Comparison of ENCODE assay signal across 26 cellular contexts in genomic region chr10:103215601-103216000, GRCh38. TPM values are rescaled to one million over a fixed set of nuclear protein-coding genes. Genes with fewer than 3 reads are reported as not detected.
DNase-seq lines count a peak whose midpoint lies in the region; ATAC-seq, FAIRE-seq and TF ChIP-seq lines count a peak whose summit lies in the region.
"Had no signal": no experiment of that assay in that cellular context is flagged by ENCODE, and none has a peak within 500 bp of the region (broad histone marks: within the 10 kb centered on the region; RNA-seq: fewer than 3 reads in every experiment).

No MANE protein-coding gene starts in this region.

- no peaks in the 10 kb centered on the region for H3K4me1 Mint-ChIP-seq in CD8-positive, alpha-beta memory T cell
- H3K4me1 Mint-ChIP-seq: CD4-positive, CD25-positive, alpha-beta regulatory T cell had no signal

- TF ChIP-seq CTCF in HEK293 (tag by site-specific recombination; IDR thresholded peaks at IDR 0.05) = no peak
- TF ChIP-seq CTCF in H1 (IDR thresholded peaks at IDR 0.05; ENCODE audit: control extremely low read depth in 1 of 3, insufficient read depth in 1 of 3, low read depth in 1 of 3, low read length in 3 of 3) = no peak
- no peak for TF ChIP-seq CTCF in sigmoid colon (IDR thresholded peaks at IDR 0.05)

- H3K23ac ChIP-seq in H1 (ENCODE audit: insufficient read length) = no peak overlapping the region
- no peak overlapping the region for H3K23ac ChIP-seq in trophoblast cell (ENCODE audit: low read length)

- H2BK5ac ChIP-seq in H1 (ENCODE audit: low read depth, low read length) = peak overlapping the region; percentile 48; the same call in 1 of the 2 replicates
- H2BK5ac ChIP-seq in trophoblast cell (ENCODE audit: low read depth, low read length, poor library complexity) = peak overlapping the region; percentile 90

- no peak overlapping the region for H4K12ac ChIP-seq in trophoblast cell (ENCODE audit: low read depth, low read length)

- no peak overlapping the region for H4K8ac ChIP-seq in H1 (ENCODE audit: extremely low read depth, insufficient read depth, low read length)
- peak overlapping the region; percentile 16 for H4K8ac ChIP-seq in trophoblast cell (ENCODE audit: low read depth, low read length)

- H3K4me2 ChIP-seq in H1 (ENCODE audit: insufficient read depth in 1 of 2, low read depth in 2 of 2, low read length in 2 of 2) = no peak overlapping the region
- H3K4me2 ChIP-seq in trophoblast cell (ENCODE audit: low read length) = no peak overlapping the region
- H3K4me2 ChIP-seq: BLaER1 had no signal

- H4K20me1 ChIP-seq in H1 (replicated peaks in 1 of 2; ENCODE audit: control insufficient read depth in 1 of 2, insufficient read depth in 2 of 2, low read length in 2 of 2) = no peaks in the 10 kb centered on the region
- H4K20me1 ChIP-seq: BLaER1 had no signal

- CTCF ChIA-PET in HEK293 (lab: Yijun Ruan, JAX) (no interaction called here), H1 (lab: Charles Lee; ENCODE audit: partially characterized antibody) (interaction anchor here (0.9 to 2.1 kb wide), 2 partner anchors 23 to 25 kb away, joined by 4 to 6 read pairs; no protein-coding TSS in a partner anchor)
- CTCF ChIA-PET in CD8-positive, alpha-beta memory T cell (lab: Charles Lee) = no interaction called here

- H2BK12ac ChIP-seq in H1 (ENCODE audit: low read depth, low read length) (peak overlapping the region; percentile 35; the same call in 1 of the 2 replicates), trophoblast cell (ENCODE audit: low read length) (peak overlapping the region; percentile 87)

- H3K9me3 ChIP-seq in HEK293 (ENCODE audit: control insufficient read depth, insufficient read depth, low read depth, low read length) = no peaks in the 10 kb centered on the region
- no peaks in the 10 kb centered on the region; a peak in 1 of 4 replicates for H3K9me3 ChIP-seq in H1 (ENCODE audit: insufficient read depth in 2 of 2, low read depth in 1 of 2, low read length in 1 of 2)
- no peaks in the 10 kb centered on the region for H3K9me3 ChIP-seq in trophoblast cell (ENCODE audit: insufficient read depth, low read depth, low read length)
- H3K9me3 ChIP-seq in CD8-positive, alpha-beta memory T cell (ENCODE audit: low read length) = no peaks in the 10 kb centered on the region
- H3K9me3 ChIP-seq in sigmoid colon = peaks cover 0 to 6% (median 0%) of the 10 kb centered on the region in 4 donors

- no peak for TF ChIP-seq RAD21 in H1 (IDR thresholded peaks at IDR 0.05 in 1 of 2, conservative IDR thresholded peaks at IDR 0.05 in 1 of 2; ENCODE audit: low read depth in 2 of 2, low read length in 2 of 2)

- no peaks in the 10 kb centered on the region for H3K4me1 ChIP-seq in HEK293 (ENCODE audit: control insufficient read depth, insufficient read depth, low read length)
- H3K4me1 ChIP-seq in H1 (replicated peaks in 1 of 4; ENCODE audit: control insufficient read depth in 3 of 4, insufficient read depth in 4 of 4, low read length in 3 of 4) = peaks cover 0 to 3% (median 1%) of the 10 kb centered on the region in 4 experiments; a peak in 2 of 7 replicates
- H3K4me1 ChIP-seq in trophoblast cell (ENCODE audit: control insufficient read depth in 1 of 2, insufficient read depth in 2 of 2, low read length in 2 of 2) = peaks cover 4 to 8% of the 10 kb centered on the region in 2 experiments
- no peaks in the 10 kb centered on the region for H3K4me1 ChIP-seq in CD8-positive, alpha-beta memory T cell (ENCODE audit: insufficient read depth, low read length)
- H3K4me1 ChIP-seq in sigmoid colon = peaks cover 0 to 14% (median 7%) of the 10 kb centered on the region in 4 donors
- H3K4me1 ChIP-seq: BLaER1 had no signal

- intact Hi-C loops in sigmoid colon (cut with DNase I) = no loop called here

- 84% methylated on average over 5 of the region's 5 CpGs; no CpG with 5 or more reads in 1 of the 2 experiments for WGBS in H1 (ENCODE audit: extremely low coverage in 1 of 2, insufficient coverage in 1 of 2, insufficient read length in 1 of 2, insufficient replicate concordance in 2 of 2, low coverage in 1 of 2, low lambda C conversion rate in 2 of 2, missing lambda C conversion rate in 1 of 2), 2 experiments
- no CpG with 5 or more reads among the region's 5 CpGs for WGBS in trophoblast cell (ENCODE audit: extremely low coverage, insufficient coverage, insufficient read length)
- 93 to 96% methylated on average over 5 of the region's 5 CpGs for WGBS in sigmoid colon, 2 donors

- H2BK120ac ChIP-seq in H1 (replicated peaks; ENCODE audit: low read depth, low read length) (no peak overlapping the region), trophoblast cell (ENCODE audit: insufficient read depth, low read length, poor library complexity) (peak overlapping the region; percentile 78)

- POLR2A ChIA-PET in HEK293 (lab: Yijun Ruan, JAX) (no interaction called here), H1 (lab: Charles Lee; ENCODE audit: partially characterized antibody) (interaction anchor here (0.9 to 2.9 kb wide), 3 partner anchors 13 to 22 kb away, joined by 3 to 15 read pairs (median 4); partner anchors contain the start of gene NT5C2)
- POLR2A ChIA-PET in CD8-positive, alpha-beta memory T cell (lab: Charles Lee) = no interaction called here

- H3K79me2 ChIP-seq in H1 (ENCODE audit: control insufficient read depth in 1 of 2, insufficient read depth in 2 of 2, low read length in 2 of 2) (no peaks in the 10 kb centered on the region), trophoblast cell (ENCODE audit: control insufficient read depth, insufficient read depth, low read length, poor library complexity) (no peaks in the 10 kb centered on the region)

- H3K27me3 ChIP-seq in H1 (replicated peaks in 1 of 4; ENCODE audit: control insufficient read depth in 3 of 4, extremely low read depth in 1 of 4, insufficient read depth in 3 of 4, low read length in 3 of 4) = no peaks in the 10 kb centered on the region
- H3K27me3 ChIP-seq in trophoblast cell (ENCODE audit: insufficient read depth, low read length) = no peaks in the 10 kb centered on the region
- H3K27me3 ChIP-seq in CD8-positive, alpha-beta memory T cell (ENCODE audit: insufficient read depth, low read length, poor library complexity, severe bottlenecking) = no peaks in the 10 kb centered on the region
- no peaks in the 10 kb centered on the region for H3K27me3 ChIP-seq in sigmoid colon
- H3K27me3 ChIP-seq: BLaER1, SJCRH30 had no signal

- no peak overlapping the region for H3K27ac Mint-ChIP-seq in CD8-positive, alpha-beta memory T cell

- H3K36me3 Mint-ChIP-seq in CD8-positive, alpha-beta memory T cell = peaks cover 0 to 27% (median 4%) of the 10 kb centered on the region in 3 donors
- H3K36me3 Mint-ChIP-seq: CD4-positive, CD25-positive, alpha-beta regulatory T cell had no signal

- no peak overlapping the region for H2BK20ac ChIP-seq in H1 (ENCODE audit: low read length)

- H3K14ac ChIP-seq in H1 (ENCODE audit: insufficient read length) (no peak overlapping the region), trophoblast cell (ENCODE audit: low read length) (peak overlapping the region; percentile 76)

- no peaks in the 10 kb centered on the region; a peak in 1 of 3 replicates for H3K36me3 ChIP-seq in HEK293 (ENCODE audit: control insufficient read depth in 2 of 2, insufficient read depth in 1 of 2, low read length in 2 of 2)
- no peaks in the 10 kb centered on the region for H3K36me3 ChIP-seq in H1 (ENCODE audit: control insufficient read depth in 2 of 4, insufficient read depth in 4 of 4, low read length in 3 of 4)
- no peaks in the 10 kb centered on the region for H3K36me3 ChIP-seq in trophoblast cell (ENCODE audit: control insufficient read depth in 1 of 2, insufficient read depth in 2 of 2, low read length in 2 of 2)
- no peaks in the 10 kb centered on the region for H3K36me3 ChIP-seq in CD8-positive, alpha-beta memory T cell (ENCODE audit: insufficient read depth, low read length)
- no peaks in the 10 kb centered on the region for H3K36me3 ChIP-seq in sigmoid colon
- H3K36me3 ChIP-seq: BLaER1, SJCRH30 had no signal

- ATAC-seq in HG03432 (IDR thresholded peaks at IDR 0.05; ENCODE audit: unreplicated experiment) = no peak
- ATAC-seq: GM12878, HepG2, K562 had no signal

- no peak for TF ChIP-seq EP300 in H1 (IDR thresholded peaks at IDR 0.05; ENCODE audit: borderline replicate concordance in 1 of 2, low read depth in 2 of 2, low read length in 2 of 2)
- TF ChIP-seq EP300 in sigmoid colon (IDR thresholded peaks at IDR 0.05) = no peak

- H2AFZ ChIP-seq in H1 (ENCODE audit: low read length) (no peak overlapping the region), trophoblast cell (ENCODE audit: insufficient read depth, low read length, poor library complexity) (peak overlapping the region; percentile 47)

- H2AK5ac ChIP-seq in H1 (ENCODE audit: low read depth, low read length) = peak overlapping the region; percentile 65
- H2AK5ac ChIP-seq in trophoblast cell (ENCODE audit: low read length) = peak overlapping the region; percentile 64

- H3K9ac ChIP-seq in H1 (replicated peaks in 1 of 4; ENCODE audit: extremely low read depth in 1 of 4, low read depth in 3 of 4, low read length in 3 of 4) (no peak overlapping the region), trophoblast cell (ENCODE audit: low read length) (no peak overlapping the region)
- H3K9ac ChIP-seq: BLaER1 had no signal

- H3K4me3 ChIP-seq in HEK293 (ENCODE audit: low read depth, low read length) (no peak overlapping the region), H1 (ENCODE audit: extremely low read depth in 1 of 4, insufficient read depth in 2 of 4, low read depth in 3 of 4, low read length in 4 of 4) (no peak overlapping the region), trophoblast cell (ENCODE audit: low read depth, low read length) (no peak overlapping the region), sigmoid colon (no peak overlapping the region)
- no peak overlapping the region for H3K4me3 ChIP-seq in CD8-positive, alpha-beta memory T cell (ENCODE audit: low read length)
- H3K4me3 ChIP-seq: BLaER1, GM12878, K562, SJCRH30 had no signal

- H4K5ac ChIP-seq in H1 (ENCODE audit: insufficient read length, low read depth, low read length) = no peak overlapping the region

- H2BK15ac ChIP-seq in H1 (ENCODE audit: low read length) = no peak overlapping the region

- no peaks in the 10 kb centered on the region for H3K23me2 ChIP-seq in H1 (ENCODE audit: low read depth, low read length)

- peaks cover 0 to 17% (median 12%) of the 10 kb centered on the region in 5 donors for H3K9me3 Mint-ChIP-seq in CD8-positive, alpha-beta memory T cell

- H3K27ac ChIP-seq in HEK293 (ENCODE audit: extremely low read depth, low read depth, low read length) = no peak overlapping the region
- H3K27ac ChIP-seq in H1 (ENCODE audit: low read depth, low read length) = no peak overlapping the region
- peak overlapping the region; percentile 79 for H3K27ac ChIP-seq in trophoblast cell (ENCODE audit: low read depth, low read length)
- no peak overlapping the region for H3K27ac ChIP-seq in CD8-positive, alpha-beta memory T cell (ENCODE audit: low read depth, low read length)
- H3K27ac ChIP-seq in sigmoid colon = no peak overlapping the region
- H3K27ac ChIP-seq: BLaER1, SJCRH30 had no signal

- no peak overlapping the region for H3K56ac ChIP-seq in H1 (replicated peaks; ENCODE audit: insufficient read length, low read depth, low read length)

- H3K79me1 ChIP-seq in H1 (ENCODE audit: low read depth, low read length) (no peaks in the 10 kb centered on the region), trophoblast cell (ENCODE audit: low read length) (peaks cover 8% of the 10 kb centered on the region)

- H3K4ac ChIP-seq in H1 (replicated peaks; ENCODE audit: insufficient read length, low read depth, low read length) = no peak overlapping the region
- peak overlapping the region; percentile 40 for H3K4ac ChIP-seq in trophoblast cell (ENCODE audit: low read depth, low read length)

- peaks cover 2 to 12% of the 10 kb centered on the region in 2 donors for H3K27me3 Mint-ChIP-seq in CD8-positive, alpha-beta memory T cell

- H4K91ac ChIP-seq in H1 (replicated peaks; ENCODE audit: insufficient read length, low read length) (no peak overlapping the region), trophoblast cell (ENCODE audit: low read depth, low read length) (peak overlapping the region; percentile 83)

- no peak overlapping the region for H3K4me3 Mint-ChIP-seq in CD8-positive, alpha-beta memory T cell
- H3K4me3 Mint-ChIP-seq: CD4-positive, CD25-positive, alpha-beta regulatory T cell had no signal

- DNase-seq in H1 (ENCODE audit: low read depth in 1 of 2, low spot score in 2 of 2) = no peak
- no peak for DNase-seq in trophoblast cell
- no peak for DNase-seq in SHP77 (lab: John Stamatoyannopoulos, UW)
- no peak for DNase-seq in CD8-positive, alpha-beta memory T cell
- no peak for DNase-seq in sigmoid colon
- DNase-seq: CD4-positive, CD25-positive, alpha-beta regulatory T cell; DMS53; Kasumi-1; NCI-H1092 treated with DMSO at 0.1 percent for 48 hours; NCI-H1436; NCI-H187 treated with DMSO at 0.1 percent for 48 hours; NCI-H2171 treated with DMSO at 0.1 percent for 48 hours; NCI-H345; NCI-H524 treated with DMSO at 0.1 percent for 48 hours; NCI-H774; SJCRH30 had no signal

- peak; percentile 88 for FAIRE-seq in G401.6 (lab: Jason Lieb, UNC)
- FAIRE-seq in H1 (lab: Jason Lieb, UNC) = no peak
- FAIRE-seq: D721Med, GM12878, K562 had no signal

- TF ChIP-seq POLR2A in H1 (IDR thresholded peaks at IDR 0.05; ENCODE audit: control extremely low read depth in 1 of 2, low read depth in 2 of 2, low read length in 2 of 2) (no peak), sigmoid colon (IDR thresholded peaks at IDR 0.05) (no peak)

- H3K18ac ChIP-seq in H1 (ENCODE audit: extremely low read depth, low read length) (no peak overlapping the region), trophoblast cell (ENCODE audit: low read length) (peak overlapping the region; percentile 94)

RNA-seq across cellular contexts. Expression of gene NT5C2, which starts 22.5 kb away (rescaled TPM):
- total RNA-seq in H1 (2021; fragmentation: NEBNext Ultra II Directional; extraction: Animal tissue kit (Norgen Biotek cat#: 25700)) = 84.2 and 106 TPM in 2 replicates
- 29.4 and 35.2 TPM in 2 replicates for polyA plus RNA-seq in H1 (2011; rRNA removed)
- 37.8 TPM for polyA plus RNA-seq in H1 (2011; cell fraction: cytosol; rRNA removed)
- polyA plus RNA-seq in H1 (2011; cell fraction: nucleus; rRNA removed) = 26.9 TPM
- polyA plus RNA-seq in H1 (2012, experiment 1 of 2) = 26.4 to 80.7 TPM (median 34.4 TPM) in 4 replicates
- 6.6 TPM for polyA plus RNA-seq in H1 (2012, experiment 2 of 2)
- polyA plus RNA-seq in H1 (2013, experiment 1 of 2) = 46.5 TPM
- 43.0 TPM for polyA plus RNA-seq in H1 (2013, experiment 2 of 2)
- 40.1 and 47.7 TPM in 2 replicates for polyA minus RNA-seq in H1 (2011; rRNA and poly(A)+ RNA removed)
- polyA minus RNA-seq in H1 (2011; cell fraction: cytosol; rRNA and poly(A)+ RNA removed) = 23.6 TPM
- polyA minus RNA-seq in H1 (2011; cell fraction: nucleus; rRNA and poly(A)+ RNA removed) = 40.6 TPM
- 62.0 and 62.9 TPM in 2 replicates for polyA plus RNA-seq in trophoblast cell (2013)
- 10 to 100 TPM; 45.9 to 49.7 TPM for total RNA-seq in CD8-positive, alpha-beta memory T cell
- polyA plus RNA-seq in CD8-positive, alpha-beta memory T cell = 59.8 TPM
- total RNA-seq in sigmoid colon = 10 to 100 TPM; 37.7 to 51.4 (median 46.9) TPM
- polyA plus RNA-seq in sigmoid colon = 10 to 100 TPM; 49.2 to 61.5 (median 53.1) TPM

RNA-seq across cellular contexts. Expression of gene RPEL1, which starts 30.1 kb away (rescaled TPM):
- not detected in 2 replicates for total RNA-seq in H1 (2021; fragmentation: NEBNext Ultra II Directional; extraction: Animal tissue kit (Norgen Biotek cat#: 25700))
- polyA plus RNA-seq in H1 (2011; rRNA removed) (0.12 and 0.13 TPM in 2 replicates), sigmoid colon (under 1 TPM in 1 of 3 donors, not detected in 2; 0.03 TPM)
- polyA plus RNA-seq in H1 (2011; cell fraction: cytosol; rRNA removed) = 0.03 TPM
- 0.04 TPM for polyA plus RNA-seq in H1 (2011; cell fraction: nucleus; rRNA removed)
- 0.08 to 0.11 TPM (median 0.08 TPM) in 3 of 4 replicates, not detected in the other for polyA plus RNA-seq in H1 (2012, experiment 1 of 2)
- not detected for polyA plus RNA-seq in H1 (2012, experiment 2 of 2)
- polyA plus RNA-seq in H1 (2013, experiment 1 of 2) = not detected
- not detected for polyA plus RNA-seq in H1 (2013, experiment 2 of 2)
- 0.07 and 0.16 TPM in 2 replicates for polyA minus RNA-seq in H1 (2011; rRNA and poly(A)+ RNA removed)
- not detected for polyA minus RNA-seq in H1 (2011; cell fraction: cytosol; rRNA and poly(A)+ RNA removed)
- polyA minus RNA-seq in H1 (2011; cell fraction: nucleus; rRNA and poly(A)+ RNA removed) = not detected
- polyA plus RNA-seq in trophoblast cell (2013) = not detected in 2 replicates
- total RNA-seq in CD8-positive, alpha-beta memory T cell = not detected
- polyA plus RNA-seq in CD8-positive, alpha-beta memory T cell = not detected
- total RNA-seq in sigmoid colon = not detected
- total RNA-seq: CD4-positive, CD25-positive, alpha-beta regulatory T cell; GM12878; H4; HT1080; SJCRH30 had no signal
